13 cellular contexts compared by ENCODE assay signal in the genomic region with DNA sequence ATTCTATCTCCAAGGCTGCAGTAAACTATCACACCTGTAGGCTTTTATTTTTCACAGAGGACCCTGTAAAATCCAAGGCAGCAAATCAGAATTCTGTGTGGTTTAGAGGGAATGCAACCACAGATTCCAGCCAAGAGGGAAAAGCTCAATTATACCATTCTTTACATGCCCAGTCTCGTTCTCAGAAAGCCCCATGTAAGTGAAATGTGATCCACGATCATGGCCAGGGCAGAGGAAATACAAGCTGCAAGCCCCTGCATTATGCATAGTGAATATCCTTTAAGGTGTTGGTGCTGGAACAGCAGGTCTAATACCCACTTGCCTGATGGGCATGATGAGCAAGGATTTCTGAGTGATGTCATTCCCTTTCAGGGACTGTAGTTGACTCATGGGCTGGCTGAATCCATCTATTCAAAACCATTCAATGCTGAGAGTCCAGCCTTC.
DNase-seq lines count a peak whose midpoint lies in the region; ATAC-seq and TF ChIP-seq lines count a peak whose summit lies in the region.
"Had no signal": no experiment of that assay in that cellular context is flagged by ENCODE, and none has a peak within 500 bp of the region (broad histone marks: within the 10 kb centered on the region; RNA-seq: fewer than 3 reads in every experiment).

No MANE protein-coding gene starts in this region.

- no peak overlapping the region for H2AFZ ChIP-seq in neuronal stem cell (ENCODE audit: low read length)

- no peak overlapping the region for H2AK5ac ChIP-seq in neuronal stem cell (ENCODE audit: low read depth, low read length)

- H3K14ac ChIP-seq in neuronal stem cell (ENCODE audit: low read length): no peak overlapping the region

- H4K91ac ChIP-seq in neuronal stem cell (ENCODE audit: low read depth, low read length, poor library complexity): no peak overlapping the region

- intact Hi-C loops in esophagus squamous epithelium (cut with DNase I): no loop called here

- H3K36me3 ChIP-seq in esophagus squamous epithelium (no peaks in the 10 kb centered on the region), neuronal stem cell (replicated peaks in 1 of 2; ENCODE audit: control insufficient read depth in 2 of 2, insufficient read depth in 2 of 2, low read length in 2 of 2) (no peaks in the 10 kb centered on the region)
- H3K36me3 ChIP-seq: HAP-1 had no signal

- H3K9me3 ChIP-seq in esophagus squamous epithelium (no peaks in the 10 kb centered on the region), neuronal stem cell (replicated peaks in 1 of 2; ENCODE audit: control insufficient read depth in 2 of 2, insufficient read depth in 1 of 2, low read depth in 1 of 2, low read length in 2 of 2) (no peaks in the 10 kb centered on the region)
- H3K9me3 ChIP-seq: HAP-1 had no signal

- H2BK12ac ChIP-seq in neuronal stem cell (ENCODE audit: low read length): no peak overlapping the region

- H3K27ac ChIP-seq in esophagus squamous epithelium (no peak overlapping the region), neuronal stem cell (replicated peaks; ENCODE audit: low read length) (no peak overlapping the region)

- DNase-seq in Daoy (ENCODE audit: low read depth) (peak; percentile 50), NCI-H187 treated with DMSO at 0.1 percent for 48 hours (lab: John Stamatoyannopoulos, UW) (peak; percentile 46), astrocyte of the hippocampus (ENCODE audit: low read depth, low spot score) (peak; percentile 92), myocyte (ENCODE audit: low read depth) (peak; percentile 31), esophagus squamous epithelium (lab: John Stamatoyannopoulos, UW) (no peak), NCI-H1048 (lab: John Stamatoyannopoulos, UW) (no peak), neuronal stem cell (ENCODE audit: low spot score) (no peak)
- DNase-seq: activated naive CD8-positive, alpha-beta T cell treated with anti-CD3 and anti-CD28 coated beads, Interleukin-2, amount 10 ng/mL, durations not matched to agents 7 days and 5 days; CD4-positive, CD25-positive, alpha-beta regulatory T cell; Karpas-422; T-helper 17 cell had no signal

- H4K8ac ChIP-seq in neuronal stem cell (ENCODE audit: low read depth, low read length): no peak overlapping the region

- no peak overlapping the region for H2BK5ac ChIP-seq in neuronal stem cell (ENCODE audit: low read length)

- H3K4me1 ChIP-seq in esophagus squamous epithelium: peaks cover 0 to 27% (median 3%) of the 10 kb centered on the region in 3 donors
- H3K4me1 ChIP-seq in neuronal stem cell (ENCODE audit: control insufficient read depth in 2 of 2, insufficient read depth in 1 of 2, low read depth in 1 of 2, low read length in 2 of 2): peaks cover 7 to 12% of the 10 kb centered on the region in 2 donors

- H2BK15ac ChIP-seq in neuronal stem cell (ENCODE audit: low read length): no peak overlapping the region

- no peaks in the 10 kb centered on the region for H3K79me1 ChIP-seq in neuronal stem cell (ENCODE audit: low read depth, low read length)

- H3K23ac ChIP-seq in neuronal stem cell (ENCODE audit: low read depth, low read length, poor library complexity): no peak overlapping the region

- H3K27me3 ChIP-seq in esophagus squamous epithelium: no peaks in the 10 kb centered on the region
- no peaks in the 10 kb centered on the region for H3K27me3 ChIP-seq in neuronal stem cell (ENCODE audit: control insufficient read depth in 3 of 3, insufficient read depth in 3 of 3, low read depth in 1 of 3, low read length in 3 of 3)

- H3K9ac ChIP-seq in neuronal stem cell (ENCODE audit: low read depth, low read length, poor library complexity): no peak overlapping the region

- no peak for TF ChIP-seq POLR2A in esophagus squamous epithelium (IDR thresholded peaks at IDR 0.05)

- WGBS in esophagus squamous epithelium, 2 donors: 39 to 74% methylated on average over 2 of the region's 2 CpGs
- no CpG with 5 or more reads among the region's 2 CpGs for WGBS in neuronal stem cell (ENCODE audit: extremely low coverage in 2 of 2, insufficient read length in 2 of 2, insufficient replicate concordance in 1 of 2), 2 donors

- no peak overlapping the region for H3K4me3 ChIP-seq in esophagus squamous epithelium
- no peak overlapping the region for H3K4me3 ChIP-seq in neuronal stem cell (ENCODE audit: low read length in 2 of 2)
- H3K4me3 ChIP-seq: HAP-1 had no signal

- no peak overlapping the region for H2BK120ac ChIP-seq in neuronal stem cell (ENCODE audit: low read depth, low read length)

- H3K4me2 ChIP-seq in neuronal stem cell (ENCODE audit: insufficient read depth, low read length, poor library complexity, severe bottlenecking): no peak overlapping the region

- TF ChIP-seq CTCF in esophagus squamous epithelium (IDR thresholded peaks at IDR 0.05): no peak

- no peak overlapping the region for H3K4ac ChIP-seq in neuronal stem cell (ENCODE audit: low read length)

- no peak for ATAC-seq in GM21515 (IDR thresholded peaks at IDR 0.05; ENCODE audit: unreplicated experiment)
- ATAC-seq: T-helper 17 cell had no signal

- H3K18ac ChIP-seq in neuronal stem cell (ENCODE audit: low read length): no peak overlapping the region

Comparison
In these comparisons a context has a peak if more than half of its experiments do, and no peak if none do; other contexts are left out.
1. DNase-seq: peak in Daoy (single experiment), NCI-H187 treated with DMSO at 0.1 percent for 48 hours (single experiment), astrocyte of the hippocampus (single experiment) and myocyte (single experiment); none in esophagus squamous epithelium (single experiment), NCI-H1048 (single experiment) and neuronal stem cell (single experiment).